ENCODE assay signal across 21 cellular contexts in the genomic region with DNA sequence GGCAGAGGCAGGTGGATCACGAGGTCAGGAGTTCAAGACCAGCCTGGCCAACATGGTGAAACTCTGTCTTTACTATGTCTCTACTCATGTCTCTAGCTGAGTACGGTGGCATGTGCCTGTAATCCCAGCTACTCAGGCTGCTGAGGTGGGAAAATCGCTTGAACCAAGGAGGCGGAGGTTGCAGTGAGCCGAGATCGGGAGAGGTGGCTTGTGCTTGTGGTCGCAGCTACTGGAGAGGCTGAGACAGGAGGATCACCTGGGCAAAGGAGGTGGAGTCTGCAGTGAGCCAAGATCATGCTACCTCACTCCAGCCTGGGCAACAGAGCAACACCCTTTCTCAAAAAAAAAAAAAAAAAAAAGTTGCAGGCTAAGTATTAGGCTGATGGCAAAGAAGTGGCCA.
"Had no signal": no experiment of that assay in that cellular context is flagged by ENCODE, and none has a peak within 500 bp of the region (broad histone marks: within the 10 kb centered on the region; RNA-seq: fewer than 3 reads in every experiment).

No MANE protein-coding gene starts in this region.

- H3K9me3 ChIP-seq: heart left ventricle, suprapubic skin, tibial artery had no signal

- H3K9me3 Mint-ChIP-seq: activated CD4-positive, alpha-beta memory T cell treated with anti-CD3 and anti-CD28 coated beads for 36 hours; memory B cell had no signal

- H3K27me3 Mint-ChIP-seq: activated CD4-positive, alpha-beta memory T cell treated with anti-CD3 and anti-CD28 coated beads for 36 hours; memory B cell had no signal

- DNase-seq: activated CD4-positive, alpha-beta memory T cell treated with anti-CD3 and anti-CD28 coated beads for 36 hours; activated CD4-positive, alpha-beta T cell treated with anti-CD3 and anti-CD28 coated beads for 48 hours; activated CD8-positive, alpha-beta memory T cell treated with anti-CD3 and anti-CD28 coated beads, Interleukin-2, amount 50 U/mL, for 4 hours; activated gamma-delta T cell treated with Interleukin-2 at 50 U/mL for 16 hours; activated naive CD4-positive, alpha-beta T cell treated with anti-CD3 and anti-CD28 coated beads, Interleukin-2, amount 50 U/mL, for 16 hours; activated T-cell treated with anti-CD3 and anti-CD28 coated beads, Interleukin-2, amount 50 U/mL, for 1 hour; amniotic stem cell; brain microvascular endothelial cell; caudate nucleus; foreskin fibroblast; heart left ventricle; hypothalamus; natural killer cell; right cardiac atrium; spleen; stimulated activated naive CD4-positive, alpha-beta T cell; T-helper 9 cell; tibial artery had no signal

- H3K27me3 ChIP-seq: brain microvascular endothelial cell, heart left ventricle, spleen, suprapubic skin, tibial artery had no signal

- H3K36me3 ChIP-seq: brain microvascular endothelial cell, spleen, suprapubic skin, tibial artery had no signal

- H3K36me3 Mint-ChIP-seq: natural killer cell had no signal

- ATAC-seq: heart left ventricle, natural killer cell, right cardiac atrium had no signal

- H3K4me3 Mint-ChIP-seq: activated CD4-positive, alpha-beta memory T cell treated with anti-CD3 and anti-CD28 coated beads for 36 hours; memory B cell; natural killer cell had no signal

- H3K4me3 ChIP-seq: heart left ventricle, spleen, suprapubic skin, tibial artery had no signal

- H3K27ac ChIP-seq: brain microvascular endothelial cell, spleen, suprapubic skin, VCaP had no signal

- H3K27ac Mint-ChIP-seq: activated CD4-positive, alpha-beta memory T cell treated with anti-CD3 and anti-CD28 coated beads for 36 hours; memory B cell; natural killer cell had no signal
